In the genomic region with DNA sequence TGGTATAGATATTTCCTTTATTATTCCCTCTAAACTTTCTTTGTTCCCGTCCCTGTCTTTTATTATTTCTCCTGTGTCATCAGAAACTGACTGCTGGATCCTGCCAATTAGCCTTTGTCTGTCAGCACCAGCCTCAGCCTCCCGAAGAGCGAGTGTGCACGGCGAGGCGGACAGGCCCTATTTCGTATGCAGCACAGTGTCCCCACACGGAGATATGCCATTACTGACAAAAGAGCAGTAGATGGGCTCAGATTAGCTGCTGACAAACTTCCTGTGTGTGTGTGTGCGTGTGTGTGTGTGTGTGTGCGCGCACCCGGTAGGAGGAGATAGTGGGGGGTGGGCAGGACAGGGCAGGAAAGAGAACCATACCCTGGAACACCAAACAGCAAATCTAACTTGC, we compare ENCODE assay signal across 14 cellular contexts.
"Had no signal": no experiment of that assay in that cellular context is flagged by ENCODE, and none has a peak within 500 bp of the region (broad histone marks: within the 10 kb centered on the region; RNA-seq: fewer than 3 reads in every experiment).

No MANE protein-coding gene starts in this region.

- H3K4me1 Mint-ChIP-seq: stimulated activated effector memory CD8-positive, alpha-beta T cell treated with anti-CD3 and anti-CD28 coated beads, Interleukin-12 subunit alpha, Interleukin-12 subunit beta, amount 100 ng/mL, for 72 hours had no signal

- ATAC-seq: heart right ventricle; right cardiac atrium; stimulated activated effector memory CD8-positive, alpha-beta T cell treated with anti-CD3 and anti-CD28 coated beads, Interleukin-12 subunit alpha, Interleukin-12 subunit beta, amount 100 ng/mL, for 72 hours had no signal

- H3K4me2 ChIP-seq: smooth muscle cell had no signal

- H3K36me3 Mint-ChIP-seq: stimulated activated effector memory CD8-positive, alpha-beta T cell treated with anti-CD3 and anti-CD28 coated beads, Interleukin-12 subunit alpha, Interleukin-12 subunit beta, amount 100 ng/mL, for 72 hours had no signal

- H3K4me3 Mint-ChIP-seq: activated naive CD8-positive, alpha-beta T cell; stimulated activated effector memory CD8-positive, alpha-beta T cell treated with anti-CD3 and anti-CD28 coated beads, Interleukin-12 subunit alpha, Interleukin-12 subunit beta, amount 100 ng/mL, for 72 hours had no signal

- H3K36me3 ChIP-seq: heart right ventricle, left ventricle myocardium inferior, neutrophil, tibial nerve had no signal

- H3K27me3 ChIP-seq: neutrophil, tibial nerve had no signal

- H3K27ac Mint-ChIP-seq: activated naive CD8-positive, alpha-beta T cell; stimulated activated effector memory CD8-positive, alpha-beta T cell treated with anti-CD3 and anti-CD28 coated beads, Interleukin-12 subunit alpha, Interleukin-12 subunit beta, amount 100 ng/mL, for 72 hours had no signal

- H3K9me3 ChIP-seq: neutrophil had no signal

- H3K27me3 Mint-ChIP-seq: activated naive CD8-positive, alpha-beta T cell had no signal

- H3K9me3 Mint-ChIP-seq: stimulated activated effector memory CD8-positive, alpha-beta T cell treated with anti-CD3 and anti-CD28 coated beads, Interleukin-12 subunit alpha, Interleukin-12 subunit beta, amount 100 ng/mL, for 72 hours had no signal

- H3K27ac ChIP-seq: heart right ventricle, left ventricle myocardium inferior, neutrophil, tibial nerve had no signal

- H3K4me1 ChIP-seq: heart right ventricle, left ventricle myocardium inferior, tibial nerve had no signal

- H3K4me3 ChIP-seq: heart right ventricle, left ventricle myocardium inferior, smooth muscle cell, tibial nerve had no signal

- DNase-seq: activated CD4-positive, alpha-beta T cell treated with anti-CD3 and anti-CD28 coated beads, Interleukin-2, amount 50 U/mL, for 1 hour; activated CD4-positive, CD25-positive, alpha-beta regulatory T cell; activated effector memory CD4-positive, alpha-beta T cell treated with anti-CD3 and anti-CD28 coated beads, Interleukin-2, amount 50 U/mL, for 16 hours; activated T-cell treated with anti-CD3 and anti-CD28 coated beads, Interleukin-2, amount 50 U/mL, for 1 hour; heart right ventricle; left ventricle myocardium inferior; mesendoderm; right cardiac atrium; T-helper 2 cell had no signal
